1 cellular context compared by ENCODE assay signal in the genomic region with DNA sequence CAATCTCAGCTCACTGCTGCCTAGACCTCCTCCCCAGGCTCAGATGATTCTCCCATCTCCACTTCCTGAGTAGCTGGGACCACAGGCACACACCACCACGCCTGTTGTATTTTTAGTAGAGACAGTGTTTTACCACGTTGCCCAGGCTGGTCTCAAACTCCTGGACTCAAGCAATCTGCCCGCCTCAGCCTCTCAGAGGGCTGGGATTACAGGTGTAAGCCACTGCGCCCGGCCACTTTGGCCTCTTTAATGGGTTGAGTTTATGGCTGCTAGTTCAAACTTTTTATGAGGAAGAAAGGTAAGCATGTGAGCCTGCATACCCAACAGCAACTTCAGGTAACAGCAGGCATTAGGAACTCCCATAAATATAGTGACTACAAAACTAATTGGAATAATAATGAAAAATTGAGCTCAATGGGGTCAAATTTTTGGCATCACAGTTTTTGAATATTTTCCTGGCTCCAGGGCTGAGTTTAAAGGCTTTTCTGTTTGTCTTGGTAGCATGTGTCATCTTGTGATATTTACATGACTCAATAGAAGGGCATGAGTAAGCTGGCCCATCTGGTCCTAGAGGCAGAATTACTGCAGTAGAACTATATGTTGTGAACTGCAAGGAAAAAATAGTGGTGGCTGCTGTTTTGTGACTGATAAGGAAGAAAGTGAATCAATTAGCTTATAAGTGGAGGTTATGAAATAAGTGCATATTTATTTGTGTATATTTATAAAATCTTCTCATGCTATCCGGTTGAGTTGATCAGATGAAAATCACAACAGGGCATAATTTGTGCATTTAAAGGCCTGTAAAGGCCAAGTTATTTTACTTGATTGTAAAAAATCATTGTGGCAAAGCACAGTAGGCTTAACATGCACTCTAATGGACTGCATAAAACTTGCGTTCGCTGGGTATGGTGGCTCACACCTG.
TF ChIP-seq lines count a peak whose summit lies in the region.

No MANE protein-coding gene starts in this region.

TF ChIP-seq in HepG2, 621 proteins besides CTCF, POLR2A, EP300 and RAD21 (continued from another document):
- TF ChIP-seq FOXA3 (CRISPR knock-in tag; IDR thresholded peaks at IDR 0.05) (peak; percentile 90), ZNF768 (CRISPR knock-in tag; IDR thresholded peaks at IDR 0.05) (no peak), SSRP1 (CRISPR knock-in tag; IDR thresholded peaks at IDR 0.05) (no peak), ONECUT2 (CRISPR knock-in tag; IDR thresholded peaks at IDR 0.05) (no peak), MIER2 (CRISPR knock-in tag; IDR thresholded peaks at IDR 0.05) (no peak), ZNF33B (CRISPR knock-in tag; IDR thresholded peaks at IDR 0.05) (no peak), DNMT3B (CRISPR knock-in tag; conservative IDR thresholded peaks at IDR 0.05) (0 out of 2 replicates have a peak, but pooled peaks have one; percentile 48), ZNF333 (CRISPR knock-in tag; IDR thresholded peaks at IDR 0.05; ENCODE audit: borderline replicate concordance) (no peak), NCOA2 (CRISPR knock-in tag; IDR thresholded peaks at IDR 0.05) (peak; percentile 55; the same call in 1 of the 2 replicates), MXI1 (IDR thresholded peaks at IDR 0.05; ENCODE audit: borderline replicate concordance, low read depth, low read length) (peak; percentile 68; the same call in 1 of the 3 replicates), ZNF530 (CRISPR knock-in tag; IDR thresholded peaks at IDR 0.05; ENCODE audit: low read depth) (no peak), RELA (CRISPR knock-in tag; IDR thresholded peaks at IDR 0.05) (no peak), CCDC6 (CRISPR knock-in tag; IDR thresholded peaks at IDR 0.05) (no peak), STAG1 (CRISPR knock-in tag; IDR thresholded peaks at IDR 0.05) (no peak), CAMTA2 (CRISPR knock-in tag; IDR thresholded peaks at IDR 0.05; ENCODE audit: borderline replicate concordance) (no peak), MED1 (CRISPR knock-in tag; IDR thresholded peaks at IDR 0.05) (0 out of 2 replicates have a peak, but pooled peaks have one; percentile 13), PRPF4 (IDR thresholded peaks at IDR 0.05; ENCODE audit: low read depth, low read length, poor library complexity, severe bottlenecking) (no peak), FOSL1 (CRISPR knock-in tag; IDR thresholded peaks at IDR 0.05; ENCODE audit: borderline replicate concordance) (peak; percentile 74; the same call in 1 of the 2 replicates), PITX1 (CRISPR knock-in tag; IDR thresholded peaks at IDR 0.05) (no peak), RFXAP (CRISPR knock-in tag; IDR thresholded peaks at IDR 0.05; ENCODE audit: borderline replicate concordance) (no peak), GTF3A (CRISPR knock-in tag; conservative IDR thresholded peaks at IDR 0.05) (no peak), YY1 (IDR thresholded peaks at IDR 0.05; ENCODE audit: insufficient read depth, insufficient replicate concordance, low read depth, low read length) (no peak), KAT8 (CRISPR knock-in tag; IDR thresholded peaks at IDR 0.05) (no peak), HDAC6 (IDR thresholded peaks at IDR 0.05; ENCODE audit: low read depth, low read length) (no peak)
- TF ChIP-seq, protein P1, sequence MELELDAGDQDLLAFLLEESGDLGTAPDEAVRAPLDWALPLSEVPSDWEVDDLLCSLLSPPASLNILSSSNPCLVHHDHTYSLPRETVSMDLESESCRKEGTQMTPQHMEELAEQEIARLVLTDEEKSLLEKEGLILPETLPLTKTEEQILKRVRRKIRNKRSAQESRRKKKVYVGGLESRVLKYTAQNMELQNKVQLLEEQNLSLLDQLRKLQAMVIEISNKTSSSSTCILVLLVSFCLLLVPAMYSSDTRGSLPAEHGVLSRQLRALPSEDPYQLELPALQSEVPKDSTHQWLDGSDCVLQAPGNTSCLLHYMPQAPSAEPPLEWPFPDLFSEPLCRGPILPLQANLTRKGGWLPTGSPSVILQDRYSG (CRISPR knock-in tag; IDR thresholded peaks at IDR 0.05) = no peak
- TF ChIP-seq, protein P2, sequence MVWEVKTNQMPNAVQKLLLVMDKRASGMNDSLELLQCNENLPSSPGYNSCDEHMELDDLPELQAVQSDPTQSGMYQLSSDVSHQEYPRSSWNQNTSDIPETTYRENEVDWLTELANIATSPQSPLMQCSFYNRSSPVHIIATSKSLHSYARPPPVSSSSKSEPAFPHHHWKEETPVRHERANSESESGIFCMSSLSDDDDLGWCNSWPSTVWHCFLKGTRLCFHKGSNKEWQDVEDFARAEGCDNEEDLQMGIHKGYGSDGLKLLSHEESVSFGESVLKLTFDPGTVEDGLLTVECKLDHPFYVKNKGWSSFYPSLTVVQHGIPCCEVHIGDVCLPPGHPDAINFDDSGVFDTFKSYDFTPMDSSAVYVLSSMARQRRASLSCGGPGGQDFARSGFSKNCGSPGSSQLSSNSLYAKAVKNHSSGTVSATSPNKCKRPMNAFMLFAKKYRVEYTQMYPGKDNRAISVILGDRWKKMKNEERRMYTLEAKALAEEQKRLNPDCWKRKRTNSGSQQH (CRISPR knock-in tag; IDR thresholded peaks at IDR 0.05; ENCODE audit: low read depth) = no peak
- TF ChIP-seq, protein P3, sequence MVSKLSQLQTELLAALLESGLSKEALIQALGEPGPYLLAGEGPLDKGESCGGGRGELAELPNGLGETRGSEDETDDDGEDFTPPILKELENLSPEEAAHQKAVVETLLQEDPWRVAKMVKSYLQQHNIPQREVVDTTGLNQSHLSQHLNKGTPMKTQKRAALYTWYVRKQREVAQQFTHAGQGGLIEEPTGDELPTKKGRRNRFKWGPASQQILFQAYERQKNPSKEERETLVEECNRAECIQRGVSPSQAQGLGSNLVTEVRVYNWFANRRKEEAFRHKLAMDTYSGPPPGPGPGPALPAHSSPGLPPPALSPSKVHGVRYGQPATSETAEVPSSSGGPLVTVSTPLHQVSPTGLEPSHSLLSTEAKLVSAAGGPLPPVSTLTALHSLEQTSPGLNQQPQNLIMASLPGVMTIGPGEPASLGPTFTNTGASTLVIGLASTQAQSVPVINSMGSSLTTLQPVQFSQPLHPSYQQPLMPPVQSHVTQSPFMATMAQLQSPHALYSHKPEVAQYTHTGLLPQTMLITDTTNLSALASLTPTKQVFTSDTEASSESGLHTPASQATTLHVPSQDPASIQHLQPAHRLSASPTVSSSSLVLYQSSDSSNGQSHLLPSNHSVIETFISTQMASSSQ (IDR thresholded peaks at IDR 0.05; ENCODE audit: low read depth) = no peak
- TF ChIP-seq, protein P3 (CRISPR knock-in tag; IDR thresholded peaks at IDR 0.05; ENCODE audit: borderline replicate concordance) = 0 out of 2 replicates have a peak, but pooled peaks have one; percentile 18
- TF ChIP-seq, protein P4, sequence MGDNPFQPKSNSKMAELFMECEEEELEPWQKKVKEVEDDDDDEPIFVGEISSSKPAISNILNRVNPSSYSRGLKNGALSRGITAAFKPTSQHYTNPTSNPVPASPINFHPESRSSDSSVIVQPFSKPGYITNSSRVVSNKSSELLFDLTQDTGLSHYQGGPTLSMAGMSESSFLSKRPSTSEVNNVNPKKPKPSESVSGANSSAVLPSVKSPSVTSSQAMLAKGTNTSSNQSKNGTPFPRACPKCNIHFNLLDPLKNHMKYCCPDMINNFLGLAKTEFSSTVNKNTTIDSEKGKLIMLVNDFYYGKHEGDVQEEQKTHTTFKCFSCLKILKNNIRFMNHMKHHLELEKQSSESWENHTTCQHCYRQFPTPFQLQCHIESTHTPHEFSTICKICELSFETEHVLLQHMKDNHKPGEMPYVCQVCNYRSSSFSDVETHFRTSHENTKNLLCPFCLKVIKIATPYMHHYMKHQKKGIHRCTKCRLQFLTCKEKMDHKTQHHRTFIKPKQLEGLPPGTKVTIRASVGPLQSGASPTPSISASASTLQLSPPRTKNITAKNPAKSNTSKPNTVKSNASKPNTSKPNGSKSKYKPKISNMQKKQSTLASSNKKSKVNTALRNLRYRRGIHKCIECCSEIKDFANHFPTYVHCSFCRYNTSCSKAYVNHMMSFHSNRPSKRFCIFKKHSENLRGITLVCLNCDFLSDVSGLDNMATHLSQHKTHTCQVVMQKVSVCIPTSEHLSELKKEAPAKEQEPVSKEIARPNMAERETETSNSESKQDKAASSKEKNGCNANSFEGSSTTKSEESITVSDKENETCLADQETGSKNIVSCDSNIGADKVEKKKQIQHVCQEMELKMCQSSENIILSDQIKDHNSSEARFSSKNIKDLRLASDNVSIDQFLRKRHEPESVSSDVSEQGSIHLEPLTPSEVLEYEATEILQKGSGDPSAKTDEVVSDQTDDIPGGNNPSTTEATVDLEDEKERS (CRISPR knock-in tag; IDR thresholded peaks at IDR 0.05) = no peak
- TF ChIP-seq, protein P5, sequence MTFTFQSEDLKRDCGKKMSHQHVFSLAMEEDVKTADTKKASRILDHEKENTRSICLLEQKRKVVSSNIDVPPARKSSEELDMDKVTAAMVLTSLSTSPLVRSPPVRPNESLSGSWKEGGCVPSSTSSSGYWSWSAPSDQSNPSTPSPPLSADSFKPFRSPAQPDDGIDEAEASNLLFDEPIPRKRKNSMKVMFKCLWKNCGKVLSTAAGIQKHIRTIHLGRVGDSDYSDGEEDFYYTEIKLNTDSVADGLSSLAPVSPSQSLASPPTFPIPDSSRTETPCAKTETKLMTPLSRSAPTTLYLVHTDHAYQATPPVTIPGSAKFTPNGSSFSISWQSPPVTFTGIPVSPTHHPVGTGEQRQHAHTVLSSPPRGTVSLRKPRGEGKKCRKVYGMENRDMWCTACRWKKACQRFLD (CRISPR knock-in tag; IDR thresholded peaks at IDR 0.05; ENCODE audit: borderline replicate concordance) = no peak
- TF ChIP-seq, protein P6, sequence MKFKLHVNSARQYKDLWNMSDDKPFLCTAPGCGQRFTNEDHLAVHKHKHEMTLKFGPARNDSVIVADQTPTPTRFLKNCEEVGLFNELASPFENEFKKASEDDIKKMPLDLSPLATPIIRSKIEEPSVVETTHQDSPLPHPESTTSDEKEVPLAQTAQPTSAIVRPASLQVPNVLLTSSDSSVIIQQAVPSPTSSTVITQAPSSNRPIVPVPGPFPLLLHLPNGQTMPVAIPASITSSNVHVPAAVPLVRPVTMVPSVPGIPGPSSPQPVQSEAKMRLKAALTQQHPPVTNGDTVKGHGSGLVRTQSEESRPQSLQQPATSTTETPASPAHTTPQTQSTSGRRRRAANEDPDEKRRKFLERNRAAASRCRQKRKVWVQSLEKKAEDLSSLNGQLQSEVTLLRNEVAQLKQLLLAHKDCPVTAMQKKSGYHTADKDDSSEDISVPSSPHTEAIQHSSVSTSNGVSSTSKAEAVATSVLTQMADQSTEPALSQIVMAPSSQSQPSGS (CRISPR knock-in tag; IDR thresholded peaks at IDR 0.05) = no peak
- TF ChIP-seq, protein P7, sequence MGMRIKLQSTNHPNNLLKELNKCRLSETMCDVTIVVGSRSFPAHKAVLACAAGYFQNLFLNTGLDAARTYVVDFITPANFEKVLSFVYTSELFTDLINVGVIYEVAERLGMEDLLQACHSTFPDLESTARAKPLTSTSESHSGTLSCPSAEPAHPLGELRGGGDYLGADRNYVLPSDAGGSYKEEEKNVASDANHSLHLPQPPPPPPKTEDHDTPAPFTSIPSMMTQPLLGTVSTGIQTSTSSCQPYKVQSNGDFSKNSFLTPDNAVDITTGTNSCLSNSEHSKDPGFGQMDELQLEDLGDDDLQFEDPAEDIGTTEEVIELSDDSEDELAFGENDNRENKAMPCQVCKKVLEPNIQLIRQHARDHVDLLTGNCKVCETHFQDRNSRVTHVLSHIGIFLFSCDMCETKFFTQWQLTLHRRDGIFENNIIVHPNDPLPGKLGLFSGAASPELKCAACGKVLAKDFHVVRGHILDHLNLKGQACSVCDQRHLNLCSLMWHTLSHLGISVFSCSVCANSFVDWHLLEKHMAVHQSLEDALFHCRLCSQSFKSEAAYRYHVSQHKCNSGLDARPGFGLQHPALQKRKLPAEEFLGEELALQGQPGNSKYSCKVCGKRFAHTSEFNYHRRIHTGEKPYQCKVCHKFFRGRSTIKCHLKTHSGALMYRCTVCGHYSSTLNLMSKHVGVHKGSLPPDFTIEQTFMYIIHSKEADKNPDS (CRISPR knock-in tag; IDR thresholded peaks at IDR 0.05) = no peak
- TF ChIP-seq, protein P8, sequence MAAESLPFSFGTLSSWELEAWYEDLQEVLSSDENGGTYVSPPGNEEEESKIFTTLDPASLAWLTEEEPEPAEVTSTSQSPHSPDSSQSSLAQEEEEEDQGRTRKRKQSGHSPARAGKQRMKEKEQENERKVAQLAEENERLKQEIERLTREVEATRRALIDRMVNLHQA (CRISPR knock-in tag; IDR thresholded peaks at IDR 0.05) = no peak
- TF ChIP-seq, protein P9, sequence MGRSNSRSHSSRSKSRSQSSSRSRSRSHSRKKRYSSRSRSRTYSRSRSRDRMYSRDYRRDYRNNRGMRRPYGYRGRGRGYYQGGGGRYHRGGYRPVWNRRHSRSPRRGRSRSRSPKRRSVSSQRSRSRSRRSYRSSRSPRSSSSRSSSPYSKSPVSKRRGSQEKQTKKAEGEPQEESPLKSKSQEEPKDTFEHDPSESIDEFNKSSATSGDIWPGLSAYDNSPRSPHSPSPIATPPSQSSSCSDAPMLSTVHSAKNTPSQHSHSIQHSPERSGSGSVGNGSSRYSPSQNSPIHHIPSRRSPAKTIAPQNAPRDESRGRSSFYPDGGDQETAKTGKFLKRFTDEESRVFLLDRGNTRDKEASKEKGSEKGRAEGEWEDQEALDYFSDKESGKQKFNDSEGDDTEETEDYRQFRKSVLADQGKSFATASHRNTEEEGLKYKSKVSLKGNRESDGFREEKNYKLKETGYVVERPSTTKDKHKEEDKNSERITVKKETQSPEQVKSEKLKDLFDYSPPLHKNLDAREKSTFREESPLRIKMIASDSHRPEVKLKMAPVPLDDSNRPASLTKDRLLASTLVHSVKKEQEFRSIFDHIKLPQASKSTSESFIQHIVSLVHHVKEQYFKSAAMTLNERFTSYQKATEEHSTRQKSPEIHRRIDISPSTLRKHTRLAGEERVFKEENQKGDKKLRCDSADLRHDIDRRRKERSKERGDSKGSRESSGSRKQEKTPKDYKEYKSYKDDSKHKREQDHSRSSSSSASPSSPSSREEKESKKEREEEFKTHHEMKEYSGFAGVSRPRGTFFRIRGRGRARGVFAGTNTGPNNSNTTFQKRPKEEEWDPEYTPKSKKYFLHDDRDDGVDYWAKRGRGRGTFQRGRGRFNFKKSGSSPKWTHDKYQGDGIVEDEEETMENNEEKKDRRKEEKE (IDR thresholded peaks at IDR 0.05) = no peak
- TF ChIP-seq, protein P10, sequence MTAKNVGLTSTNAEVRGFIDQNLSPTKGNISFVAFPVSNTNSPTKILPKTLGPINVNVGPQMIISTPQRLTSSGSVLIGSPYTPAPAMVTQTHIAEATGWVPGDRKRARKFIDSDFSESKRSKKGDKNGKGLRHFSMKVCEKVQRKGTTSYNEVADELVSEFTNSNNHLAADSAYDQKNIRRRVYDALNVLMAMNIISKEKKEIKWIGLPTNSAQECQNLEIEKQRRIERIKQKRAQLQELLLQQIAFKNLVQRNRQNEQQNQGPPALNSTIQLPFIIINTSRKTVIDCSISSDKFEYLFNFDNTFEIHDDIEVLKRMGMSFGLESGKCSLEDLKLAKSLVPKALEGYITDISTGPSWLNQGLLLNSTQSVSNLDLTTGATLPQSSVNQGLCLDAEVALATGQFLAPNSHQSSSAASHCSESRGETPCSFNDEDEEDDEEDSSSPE (CRISPR knock-in tag; IDR thresholded peaks at IDR 0.05) = no peak
